ENCODE assay signal across 8 cellular contexts in genomic region chr1:155320661-155321576, GRCh38. TPM values are rescaled to one million over a fixed set of nuclear protein-coding genes. Genes with fewer than 3 reads are reported as not detected.
DNase-seq lines count a peak whose midpoint lies in the region; ATAC-seq, FAIRE-seq and TF ChIP-seq lines count a peak whose summit lies in the region.

RUSC1 (plus strand) TSS chr1:155320894; CDS start chr1:155321774, 880 bp downstream.

- intact Hi-C loops in kidney (cut with DNase I) = no loop called here

- H3K9ac ChIP-seq in BLaER1 treated with 17β-estradiol and CSF1 and Interleukin-3, amounts not matched to agents 10 nM and 100 nM = peak within 1 kb of the TSS; percentile 1 to 87 (median 84); a peak in 16 of 22 replicates
- H3K9ac ChIP-seq in kidney (ENCODE audit: low read length in 2 of 2) = peak within 1 kb of the TSS in 1 of 2 donors; percentile 65

- no peak for ATAC-seq in HG02870 (IDR thresholded peaks at IDR 0.05; ENCODE audit: unreplicated experiment)

- H3K4me1 Mint-ChIP-seq in chondrocyte (ENCODE audit: low read depth) = peaks cover 35% of the 10 kb centered on the region

- peaks cover 4% of the 10 kb centered on the region for H3K36me3 Mint-ChIP-seq in chondrocyte (ENCODE audit: low read depth)

- FAIRE-seq in kidney (lab: Jason Lieb, UNC) = no peak

- H3K27me3 ChIP-seq in BLaER1 treated with 17β-estradiol and CSF1 and Interleukin-3, amounts not matched to agents 10 nM and 100 nM = no peaks in the 10 kb centered on the region

- peaks cover 0 to 68% (median 48%) of the 10 kb centered on the region in 11 experiments; a peak in 20 of 22 replicates for H4K20me1 ChIP-seq in BLaER1 treated with 17β-estradiol and CSF1 and Interleukin-3, amounts not matched to agents 10 nM and 100 nM

- peak within 1 kb of the TSS; percentile 31 to 60 (median 44) for H3K4me3 ChIP-seq in BLaER1 treated with 17β-estradiol and CSF1 and Interleukin-3, amounts not matched to agents 10 nM and 100 nM
- H3K4me3 ChIP-seq in kidney (ENCODE audit: low read length in 2 of 2) = peak within 1 kb of the TSS; percentile 60 to 66

- TF ChIP-seq CTCF in chondrocyte (IDR thresholded peaks at IDR 0.05) (no peak), kidney (IDR thresholded peaks at IDR 0.05; ENCODE audit: borderline replicate concordance, extremely low read depth, insufficient read depth) (no peak)

- H3K27me3 Mint-ChIP-seq in chondrocyte (ENCODE audit: low read depth) = no peaks in the 10 kb centered on the region

- no peaks in the 10 kb centered on the region for H3K9me3 ChIP-seq in BLaER1 treated with 17β-estradiol and CSF1 and Interleukin-3, amounts not matched to agents 10 nM and 100 nM (replicated peaks in 1 of 11)
- H3K9me3 ChIP-seq in kidney (ENCODE audit: control insufficient read depth in 1 of 2, low read length in 2 of 2) = no peaks in the 10 kb centered on the region

- H3K4me1 ChIP-seq in BLaER1 treated with 17β-estradiol and CSF1 and Interleukin-3, amounts not matched to agents 10 nM and 100 nM = peaks cover 41 to 59% (median 54%) of the 10 kb centered on the region in 10 experiments
- H3K4me1 ChIP-seq in kidney (ENCODE audit: control insufficient read depth in 1 of 2, insufficient read depth in 1 of 2, low read depth in 1 of 2, low read length in 2 of 2) = peaks cover 11 to 19% of the 10 kb centered on the region in 2 donors

- DNase-seq in NAMALWA (ENCODE audit: low spot score) = peak; percentile 85
- peak; percentile 85 for DNase-seq in activated CD4-positive, alpha-beta T cell treated with anti-CD3 and anti-CD28 coated beads for 48 hours
- no peak for DNase-seq in chondrocyte (ENCODE audit: low spot score)
- peak; percentile 91 for DNase-seq in kidney
- peak; percentile 55 to 68 for DNase-seq in stimulated activated CD4-positive, alpha-beta T cell treated with anti-CD3 and anti-CD28 coated beads, Interleukin-12 subunit alpha, Interleukin-12 subunit beta, amount 100 ng/mL, for 24 hours (ENCODE audit: low read depth in 2 of 2)
- DNase-seq in GF-D8 (lab: John Stamatoyannopoulos, UW) = no peak

- H3K9me3 Mint-ChIP-seq in chondrocyte (ENCODE audit: low read depth) = no peaks in the 10 kb centered on the region

- H3K4me2 ChIP-seq in BLaER1 treated with 17β-estradiol and CSF1 and Interleukin-3, amounts not matched to agents 10 nM and 100 nM = peak within 1 kb of the TSS; percentile 85 to 99 (median 95)

- peaks cover 0 to 49% (median 42%) of the 10 kb centered on the region in 11 experiments; a peak in 21 of 22 replicates for H3K36me3 ChIP-seq in BLaER1 treated with 17β-estradiol and CSF1 and Interleukin-3, amounts not matched to agents 10 nM and 100 nM
- no peaks in the 10 kb centered on the region for H3K36me3 ChIP-seq in kidney (ENCODE audit: control insufficient read depth in 1 of 2, insufficient read depth in 2 of 2, low read length in 2 of 2)

- peak within 1 kb of the TSS; percentile 81 for H3K27ac Mint-ChIP-seq in chondrocyte (ENCODE audit: unreplicated experiment)

- no peak within 1 kb of the TSS for H3K27ac ChIP-seq in BLaER1 treated with 17β-estradiol and CSF1 and Interleukin-3, amounts not matched to agents 10 nM and 100 nM
- peak within 1 kb of the TSS; percentile 85 to 97 for H3K27ac ChIP-seq in kidney (ENCODE audit: low read depth in 2 of 2, low read length in 2 of 2)

- H3K4me3 Mint-ChIP-seq in chondrocyte (ENCODE audit: unreplicated experiment) = peak within 1 kb of the TSS; percentile 66

RNA-seq across cellular contexts. Expression of gene RUSC1, which starts in this region (rescaled TPM):
- total RNA-seq in chondrocyte = 42.6 to 49.1 TPM (median 43.9 TPM) in 3 replicates
- total RNA-seq in kidney = 32.7 TPM
- 29.7 TPM for polyA plus RNA-seq in kidney (ENCODE audit: insufficient read depth, low read depth, low replicate concordance)

Comparison
In these comparisons a context has a peak if more than half of its experiments do, and no peak if none do; other contexts are left out.
1. H3K27ac ChIP-seq: peak in kidney (2 of 2); none in BLaER1 treated with 17β-estradiol and CSF1 and Interleukin-3, amounts not matched to agents 10 nM and 100 nM (0 of 11).
2. DNase-seq: peak in NAMALWA (single experiment), activated CD4-positive, alpha-beta T cell treated with anti-CD3 and anti-CD28 coated beads for 48 hours (single experiment), kidney (single experiment) and stimulated activated CD4-positive, alpha-beta T cell treated with anti-CD3 and anti-CD28 coated beads, Interleukin-12 subunit alpha, Interleukin-12 subunit beta, amount 100 ng/mL, for 24 hours (2 of 2); none in chondrocyte (single experiment) and GF-D8 (single experiment).